ENCODE assay signal across 19 cellular contexts in genomic region chr15:63292771-63293170, GRCh38. TPM values are rescaled to one million over a fixed set of nuclear protein-coding genes. Genes with fewer than 3 reads are reported as not detected.
A peak's percentile ranks its signal among the peaks of the same experiment; 100 is the strongest.
DNase-seq lines count a peak whose midpoint lies in the region; ATAC-seq, FAIRE-seq and TF ChIP-seq lines count a peak whose summit lies in the region.
"Had no signal": no experiment of that assay in that cellular context is flagged by ENCODE, and none has a peak within 500 bp of the region (broad histone marks: within the 10 kb centered on the region; RNA-seq: fewer than 3 reads in every experiment).

No MANE protein-coding gene starts in this region.

- H3K27ac ChIP-seq in CD4-positive, alpha-beta T cell (ENCODE audit: low read depth, low read length): no peak overlapping the region
- H3K27ac ChIP-seq: breast epithelium, neural progenitor cell, WERI-Rb-1 had no signal

- intact Hi-C loops in CD4-positive, alpha-beta T cell (cut with DNase I, micrococcal nuclease): loop anchor here in 1 of 2 experiments (10.0 kb wide), 1 partner anchor 442 kb away; no protein-coding TSS in a partner anchor

- POLR2A ChIA-PET in CD4-positive, alpha-beta T cell (lab: Charles Lee): no interaction called here

- no peaks in the 10 kb centered on the region for H3K9me3 Mint-ChIP-seq in stimulated activated naive B cell treated with anti-CD40 and anti-IgM and Interleukin-4, amounts not matched to agents 10 μg/mL and 1 μg/mL and 100 μg/mL, for 72 hours
- no peaks in the 10 kb centered on the region for H3K9me3 Mint-ChIP-seq in CD4-positive, alpha-beta T cell
- H3K9me3 Mint-ChIP-seq: CD14-positive monocyte, neural progenitor cell had no signal

- no peak overlapping the region for H3K4me3 Mint-ChIP-seq in T-helper 17 cell
- no peak overlapping the region for H3K4me3 Mint-ChIP-seq in stimulated activated naive B cell treated with anti-CD40 and anti-IgM and Interleukin-4, amounts not matched to agents 10 μg/mL and 1 μg/mL and 100 μg/mL, for 72 hours
- H3K4me3 Mint-ChIP-seq in CD4-positive, alpha-beta T cell: no peak overlapping the region
- H3K4me3 Mint-ChIP-seq: activated CD8-positive, alpha-beta memory T cell treated with anti-CD3 and anti-CD28 coated beads, Interleukin-2, amount 10 ng/mL, durations not matched to agents 7 days and 5 days; CD14-positive monocyte; neural progenitor cell had no signal

- H3K27ac Mint-ChIP-seq in T-helper 17 cell: peak overlapping the region; percentile 37
- no peak overlapping the region for H3K27ac Mint-ChIP-seq in stimulated activated naive B cell treated with anti-CD40 and anti-IgM and Interleukin-4, amounts not matched to agents 10 μg/mL and 1 μg/mL and 100 μg/mL, for 72 hours
- H3K27ac Mint-ChIP-seq in CD4-positive, alpha-beta T cell: no peak overlapping the region
- H3K27ac Mint-ChIP-seq: activated CD8-positive, alpha-beta memory T cell treated with anti-CD3 and anti-CD28 coated beads, Interleukin-2, amount 10 ng/mL, durations not matched to agents 7 days and 5 days; neural progenitor cell had no signal

- TF ChIP-seq POLR2A in GM12891 (IDR thresholded peaks at IDR 0.05; ENCODE audit: low read depth, low read length): no peak

- no peaks in the 10 kb centered on the region for H3K27me3 Mint-ChIP-seq in T-helper 17 cell
- no peaks in the 10 kb centered on the region for H3K27me3 Mint-ChIP-seq in stimulated activated naive B cell treated with anti-CD40 and anti-IgM and Interleukin-4, amounts not matched to agents 10 μg/mL and 1 μg/mL and 100 μg/mL, for 72 hours
- no peaks in the 10 kb centered on the region for H3K27me3 Mint-ChIP-seq in CD4-positive, alpha-beta T cell
- H3K27me3 Mint-ChIP-seq: activated CD8-positive, alpha-beta memory T cell treated with anti-CD3 and anti-CD28 coated beads, Interleukin-2, amount 10 ng/mL, durations not matched to agents 7 days and 5 days had no signal

- peaks cover 16% of the 10 kb centered on the region for H3K4me1 Mint-ChIP-seq in T-helper 17 cell
- H3K4me1 Mint-ChIP-seq in stimulated activated naive B cell treated with anti-CD40 and anti-IgM and Interleukin-4, amounts not matched to agents 10 μg/mL and 1 μg/mL and 100 μg/mL, for 72 hours: peaks cover 8 to 23% of the 10 kb centered on the region in 2 donors
- peaks cover 8% of the 10 kb centered on the region for H3K4me1 Mint-ChIP-seq in CD4-positive, alpha-beta T cell (ENCODE audit: low read depth)

- no peaks in the 10 kb centered on the region for H3K9me3 ChIP-seq in T-helper 17 cell (ENCODE audit: control insufficient read depth, low read length, poor library complexity, severe bottlenecking)
- H3K9me3 ChIP-seq in CD4-positive, alpha-beta T cell (ENCODE audit: control insufficient read depth, low read length): no peaks in the 10 kb centered on the region
- H3K9me3 ChIP-seq: breast epithelium had no signal

- no peaks in the 10 kb centered on the region for H3K27me3 ChIP-seq in CD4-positive, alpha-beta T cell (ENCODE audit: control insufficient read depth, insufficient read depth, low read length)
- H3K27me3 ChIP-seq: breast epithelium, neural progenitor cell had no signal

- ATAC-seq in T-helper 17 cell: no peak
- peak; percentile 61 to 89 for ATAC-seq in stimulated activated naive B cell treated with anti-CD40 and anti-IgM and Interleukin-4, amounts not matched to agents 10 μg/mL and 1 μg/mL and 100 μg/mL, for 72 hours (replicated peaks)
- ATAC-seq in CD4-positive, alpha-beta T cell (ENCODE audit: poor library complexity): no peak
- ATAC-seq: activated CD8-positive, alpha-beta memory T cell treated with anti-CD3 and anti-CD28 coated beads, Interleukin-2, amount 10 ng/mL, durations not matched to agents 7 days and 5 days; sciatic nerve had no signal

- TF ChIP-seq CTCF in CD4-positive, alpha-beta T cell (IDR thresholded peaks at IDR 0.05): no peak

- H3K36me3 Mint-ChIP-seq in T-helper 17 cell (ENCODE audit: low read depth): peaks cover 9% of the 10 kb centered on the region
- H3K36me3 Mint-ChIP-seq in stimulated activated naive B cell treated with anti-CD40 and anti-IgM and Interleukin-4, amounts not matched to agents 10 μg/mL and 1 μg/mL and 100 μg/mL, for 72 hours: peaks cover 9 to 19% of the 10 kb centered on the region in 2 donors
- peaks cover 64% of the 10 kb centered on the region for H3K36me3 Mint-ChIP-seq in CD4-positive, alpha-beta T cell (ENCODE audit: low read depth)

- no peak for DNase-seq in GM12891 (ENCODE audit: insufficient read length, low spot score)
- no peak for DNase-seq in T-helper 17 cell
- DNase-seq in fibroblast of peridontal ligament (ENCODE audit: extremely low read depth): peak; percentile 55
- DNase-seq in stimulated activated naive B cell treated with anti-CD40 and anti-IgM and Interleukin-4, amounts not matched to agents 10 μg/mL and 1 μg/mL and 100 μg/mL, for 72 hours: no peak
- DNase-seq in NOMO-1 treated with dmso at 0.1 percent for 144 hours (lab: John Stamatoyannopoulos, UW; ENCODE audit: unreplicated experiment): no peak
- DNase-seq in CD4-positive, alpha-beta T cell: no peak
- no peak for DNase-seq in iPS-NIHi11 (ENCODE audit: low spot score)
- DNase-seq: activated CD8-positive, alpha-beta memory T cell treated with anti-CD3 and anti-CD28 coated beads, Interleukin-2, amount 10 ng/mL, durations not matched to agents 7 days and 5 days; activated naive CD4-positive, alpha-beta T cell treated with Interleukin-2 at 50 U/mL for 16 hours; effector CD4-positive, alpha-beta T cell; EL; NCI-H2029; NCI-H69; WERI-Rb-1 had no signal

- FAIRE-seq in GM12891 (lab: Jason Lieb, UNC): peak; percentile 66
- FAIRE-seq: frontal cortex had no signal

- CTCF ChIA-PET in CD4-positive, alpha-beta T cell (lab: Charles Lee): no interaction called here

TF ChIP-seq in GM12891, 5 proteins besides CTCF, POLR2A, EP300 and RAD21:
- no peak for TF ChIP-seq TAF1 (IDR thresholded peaks at IDR 0.05; ENCODE audit: low read depth, low read length)
- TF ChIP-seq PAX5 (IDR thresholded peaks at IDR 0.05; ENCODE audit: insufficient read depth, low read length, severe bottlenecking): no peak
- no peak for TF ChIP-seq POU2F2 (IDR thresholded peaks at IDR 0.05; ENCODE audit: low read depth, low read length)
- peak; percentile 78 for TF ChIP-seq SPI1 (IDR thresholded peaks at IDR 0.05; ENCODE audit: low read depth, low read length)
- no peak for TF ChIP-seq POLR2AphosphoS5 (IDR thresholded peaks at IDR 0.05; ENCODE audit: low read depth, low read length)

RNA-seq across cellular contexts. Expression of gene APH1B, which starts 15.4 kb away (rescaled TPM):
- 5.9 TPM for polyA plus RNA-seq in GM12891 (2012; ENCODE audit: low read depth, missing spikeins)
- 10 to 100 TPM; 11.8 to 17.6 TPM for total RNA-seq in T-helper 17 cell
- 10 to 100 TPM in 1 of 2 experiments, 1 to 10 TPM in 1; 9.3 to 11.6 TPM for total RNA-seq in CD4-positive, alpha-beta T cell

Comparison
In these comparisons a context has a peak if more than half of its experiments do, and no peak if none do; other contexts are left out.
1. ATAC-seq: peak in stimulated activated naive B cell treated with anti-CD40 and anti-IgM and Interleukin-4, amounts not matched to agents 10 μg/mL and 1 μg/mL and 100 μg/mL, for 72 hours (2 of 2); none in T-helper 17 cell (single experiment) and CD4-positive, alpha-beta T cell (single experiment).